11 cellular contexts compared by ENCODE assay signal in genomic region chr16:62034236-62035114, GRCh38. TPM values are rescaled to one million over a fixed set of nuclear protein-coding genes. Genes with fewer than 3 reads are reported as not detected.
DNase-seq lines count a peak whose midpoint lies in the region; ATAC-seq and TF ChIP-seq lines count a peak whose summit lies in the region.
"Had no signal": no experiment of that assay in that cellular context is flagged by ENCODE, and none has a peak within 500 bp of the region (broad histone marks: within the 10 kb centered on the region; RNA-seq: fewer than 3 reads in every experiment).

No MANE protein-coding gene starts in this region.

- H3K27ac Mint-ChIP-seq in GM23338 = no peak overlapping the region
- no peak overlapping the region; the same call in 1 of the 2 replicates for H3K27ac Mint-ChIP-seq in WTC11
- H3K27ac Mint-ChIP-seq: activated B cell treated with CpG ODN at 0.5 μM for 24 hours had no signal

- H3K9me2 ChIP-seq in GM23338 (ENCODE audit: insufficient read depth) = no peaks in the 10 kb centered on the region

- peak overlapping the region; percentile 75 for H3K4me3 Mint-ChIP-seq in GM23338
- peak overlapping the region; percentile 84 for H3K4me3 Mint-ChIP-seq in WTC11
- H3K4me3 Mint-ChIP-seq: activated B cell treated with CpG ODN at 0.5 μM for 24 hours had no signal

- no peaks in the 10 kb centered on the region for H3K79me2 ChIP-seq in GM23338 (replicated peaks; ENCODE audit: insufficient read depth)

- no peaks in the 10 kb centered on the region for H4K20me1 ChIP-seq in GM23338 (replicated peaks; ENCODE audit: insufficient read depth)

- H3K27me3 ChIP-seq in GM23338 (ENCODE audit: insufficient read depth) = peaks cover 75% of the 10 kb centered on the region

- H3K4me3 ChIP-seq in GM23338 (peak overlapping the region; percentile 71), iPS-18c (ENCODE audit: insufficient read depth, low read depth, low read length) (peak overlapping the region; percentile 75), retinal pigment epithelial cell (ENCODE audit: low read length) (peak overlapping the region; percentile 49)

- DNase-seq in GM23338 (ENCODE audit: low spot score) (peak; percentile 62), WTC11 (ENCODE audit: low spot score) (peak; percentile 19), retinal pigment epithelial cell (ENCODE audit: low read depth) (no peak)
- DNase-seq in stimulated activated CD8-positive, alpha-beta memory T cell treated with anti-CD3 and anti-CD28 coated beads, Interleukin-4, amount 100 ng/mL, for 48 hours = no peak
- DNase-seq: activated B cell treated with CpG ODN at 0.5 μM for 24 hours had no signal

- H3K36me3 Mint-ChIP-seq in GM23338 (ENCODE audit: low read depth) (no peaks in the 10 kb centered on the region), WTC11 (no peaks in the 10 kb centered on the region)

- no peaks in the 10 kb centered on the region for H3K9me3 Mint-ChIP-seq in GM23338
- H3K9me3 Mint-ChIP-seq in WTC11 = no peaks in the 10 kb centered on the region
- H3K9me3 Mint-ChIP-seq: activated B cell treated with CpG ODN at 0.5 μM for 24 hours had no signal

- TF ChIP-seq CTCF in GM23338 (conservative IDR thresholded peaks at IDR 0.05; ENCODE audit: low read depth in 2 of 2) (no peak), WTC11 (IDR thresholded peaks at IDR 0.05) (no peak), retinal pigment epithelial cell (conservative IDR thresholded peaks at IDR 0.05; ENCODE audit: low read depth, low read length) (no peak)

- H3K4me1 Mint-ChIP-seq in GM23338 (peaks cover 37% of the 10 kb centered on the region), WTC11 (peaks cover 46% of the 10 kb centered on the region)
- H3K4me1 Mint-ChIP-seq: activated B cell treated with CpG ODN at 0.5 μM for 24 hours had no signal

- no peak overlapping the region for H3K27ac ChIP-seq in GM23338 (ENCODE audit: low read depth)
- H3K27ac ChIP-seq: neutrophil had no signal

- H3K36me3 ChIP-seq in GM23338 (ENCODE audit: insufficient read depth) = no peaks in the 10 kb centered on the region
- H3K36me3 ChIP-seq: neutrophil had no signal

- H3K27me3 Mint-ChIP-seq in GM23338 (ENCODE audit: insufficient read depth, low read depth, poor library complexity) (peaks cover 69% of the 10 kb centered on the region), WTC11 (ENCODE audit: low read depth) (peaks cover 73% of the 10 kb centered on the region)

- peak overlapping the region; percentile 80 for H3K4me2 ChIP-seq in GM23338

- CTCF ChIA-PET in WTC11 (lab: Charles Lee) = interaction anchor here (0.9 to 3.1 kb wide), 4 partner anchors 12 to 95 kb away, joined by 3 to 24 read pairs (median 4); no protein-coding TSS in a partner anchor

- no peaks in the 10 kb centered on the region for H3K9me3 ChIP-seq in iPS-18c (ENCODE audit: control insufficient read depth, insufficient read depth, low read length)
- H3K9me3 ChIP-seq: neutrophil had no signal

- H3F3A ChIP-seq in GM23338 (replicated peaks; ENCODE audit: low read depth) = no peaks in the 10 kb centered on the region; the same call in 1 of the 2 replicates

- POLR2A ChIA-PET in WTC11 (lab: Charles Lee) = no interaction called here

- peaks cover 37% of the 10 kb centered on the region for H3K4me1 ChIP-seq in GM23338 (ENCODE audit: insufficient read depth)

- peak overlapping the region; percentile 95 for H2AFZ ChIP-seq in GM23338

- peak; percentile 17 for ATAC-seq in GM23338
- ATAC-seq in WTC11 = peak; percentile 17
- no peak for ATAC-seq in HG02885 (IDR thresholded peaks at IDR 0.05; ENCODE audit: poor library complexity, unreplicated experiment)
- ATAC-seq in HG02610 (IDR thresholded peaks at IDR 0.05; ENCODE audit: unreplicated experiment) = no peak
- ATAC-seq in HG02852 (IDR thresholded peaks at IDR 0.05; ENCODE audit: unreplicated experiment) = no peak
- ATAC-seq: Panc1 had no signal

TF ChIP-seq in GM23338, 12 proteins besides CTCF, POLR2A, EP300 and RAD21 (continues in another document):
- TF ChIP-seq ZNF331 (CRISPR knock-in tag; IDR thresholded peaks at IDR 0.05; ENCODE audit: low read depth) (no peak), CREB1 (CRISPR knock-in tag; IDR thresholded peaks at IDR 0.05; ENCODE audit: low read depth) (no peak), POLR2AphosphoS5 (IDR thresholded peaks at IDR 0.05; ENCODE audit: low read depth) (no peak), JUNB (IDR thresholded peaks at IDR 0.05; ENCODE audit: unreplicated experiment) (no peak), ETS1 (IDR thresholded peaks at IDR 0.05) (no peak), EZH2phosphoT487 (IDR thresholded peaks at IDR 0.05; ENCODE audit: unreplicated experiment) (no peak)

TF ChIP-seq in WTC11, 78 proteins besides CTCF, POLR2A, EP300 and RAD21:
- TF ChIP-seq ELF4 (CRISPR knock-in tag; IDR thresholded peaks at IDR 0.05; ENCODE audit: low read depth) = no peak
- no peak for TF ChIP-seq MYBL2 (CRISPR knock-in tag; IDR thresholded peaks at IDR 0.05)
- TF ChIP-seq FOXP1 (CRISPR knock-in tag; IDR thresholded peaks at IDR 0.05; ENCODE audit: borderline replicate concordance) = peak; percentile 8; the same call in 1 of the 2 replicates
- TF ChIP-seq ATF3 (CRISPR knock-in tag; conservative IDR thresholded peaks at IDR 0.05) = no peak

RNA-seq across cellular contexts. Expression of gene CDH8, which starts 1.8 kb away (rescaled TPM):
- 11.7 and 13.9 TPM in 2 replicates for total RNA-seq in GM23338 (2014; rRNA removed; shearing (Covaris generic))
- polyA plus RNA-seq in GM23338 (2016; fragmentation: Nextera tagmentation; extraction: Ambion mirVana) = 7.1 and 10.2 TPM in 2 replicates
- 11.1 to 15.9 TPM (median 12.8 TPM) in 3 replicates for total RNA-seq in WTC11 (2021)

Comparison
In these comparisons a context has a peak if more than half of its experiments do, and no peak if none do; other contexts are left out.
1. ATAC-seq: peak in GM23338 (single experiment) and WTC11 (single experiment); none in HG02885 (single experiment), HG02610 (single experiment) and HG02852 (single experiment).
2. DNase-seq: peak in GM23338 (single experiment) and WTC11 (single experiment); none in retinal pigment epithelial cell (single experiment) and stimulated activated CD8-positive, alpha-beta memory T cell treated with anti-CD3 and anti-CD28 coated beads, Interleukin-4, amount 100 ng/mL, for 48 hours (single experiment).
3. Peak in every context shown above with its lines, with median percentiles within 50 percentile points of each other: H3K4me3 ChIP-seq.